Comparison of ENCODE assay signal across 1 cellular context in the genomic region with DNA sequence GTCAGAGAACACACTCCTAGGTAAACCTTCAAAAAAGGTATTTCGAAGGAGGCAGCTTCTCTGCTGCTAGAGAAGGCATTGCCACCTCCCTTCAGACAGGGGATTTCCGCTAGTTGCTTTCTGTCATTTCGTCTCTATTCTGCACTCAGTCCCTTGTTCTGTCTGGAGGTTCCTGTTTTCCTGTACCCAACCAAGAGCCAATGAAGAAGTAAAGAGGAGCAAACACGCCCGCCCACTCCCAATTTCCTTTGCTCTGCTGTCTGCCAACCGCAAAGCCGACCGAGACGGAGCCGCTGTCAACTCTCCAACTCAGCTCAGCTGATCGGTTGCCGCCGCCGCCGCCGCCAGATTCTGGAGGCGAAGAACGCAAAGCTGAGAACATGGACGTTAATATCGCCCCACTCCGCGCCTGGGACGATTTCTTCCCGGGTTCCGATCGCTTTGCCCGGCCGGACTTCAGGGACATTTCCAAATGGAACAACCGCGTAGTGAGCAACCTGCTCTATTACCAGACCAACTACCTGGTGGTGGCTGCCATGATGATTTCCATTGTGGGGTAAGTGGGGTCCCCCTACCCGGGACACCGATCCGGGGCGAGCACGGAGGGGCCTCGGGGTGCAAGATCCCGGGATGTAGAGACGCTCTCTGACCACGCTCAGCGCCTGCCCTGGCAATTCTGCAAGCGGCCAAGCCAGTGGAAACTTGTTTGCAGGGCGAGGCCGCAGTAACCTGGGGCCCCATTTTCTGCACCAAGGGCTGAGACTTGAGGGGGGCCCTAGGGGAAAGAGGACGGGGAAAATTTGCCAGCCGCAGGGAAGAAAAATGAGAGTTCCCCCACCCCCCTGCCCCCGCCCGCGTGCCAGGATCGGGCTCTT.
TF ChIP-seq lines count a peak whose summit lies in the region.

A gene with protein sequence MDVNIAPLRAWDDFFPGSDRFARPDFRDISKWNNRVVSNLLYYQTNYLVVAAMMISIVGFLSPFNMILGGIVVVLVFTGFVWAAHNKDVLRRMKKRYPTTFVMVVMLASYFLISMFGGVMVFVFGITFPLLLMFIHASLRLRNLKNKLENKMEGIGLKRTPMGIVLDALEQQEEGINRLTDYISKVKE (plus strand): TSS at position 270 of the 875 bp plus-strand sequence. CDS start 111 bp downstream, at position 381.

TF ChIP-seq in HepG2, 621 proteins besides CTCF, POLR2A, EP300 and RAD21 (continued from another document and continues in another):
- no peak for TF ChIP-seq SAFB2 (CRISPR knock-in tag; IDR thresholded peaks at IDR 0.05; ENCODE audit: borderline replicate concordance, low read depth)
- TF ChIP-seq ZNF780A (CRISPR knock-in tag; IDR thresholded peaks at IDR 0.05) = no peak
- TF ChIP-seq, protein P1, sequence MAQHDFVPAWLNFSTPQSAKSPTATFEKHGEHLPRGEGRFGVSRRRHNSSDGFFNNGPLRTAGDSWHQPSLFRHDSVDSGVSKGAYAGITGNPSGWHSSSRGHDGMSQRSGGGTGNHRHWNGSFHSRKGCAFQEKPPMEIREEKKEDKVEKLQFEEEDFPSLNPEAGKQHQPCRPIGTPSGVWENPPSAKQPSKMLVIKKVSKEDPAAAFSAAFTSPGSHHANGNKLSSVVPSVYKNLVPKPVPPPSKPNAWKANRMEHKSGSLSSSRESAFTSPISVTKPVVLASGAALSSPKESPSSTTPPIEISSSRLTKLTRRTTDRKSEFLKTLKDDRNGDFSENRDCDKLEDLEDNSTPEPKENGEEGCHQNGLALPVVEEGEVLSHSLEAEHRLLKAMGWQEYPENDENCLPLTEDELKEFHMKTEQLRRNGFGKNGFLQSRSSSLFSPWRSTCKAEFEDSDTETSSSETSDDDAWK (CRISPR knock-in tag; IDR thresholded peaks at IDR 0.05) = no peak
- TF ChIP-seq SPEN (CRISPR knock-in tag; IDR thresholded peaks at IDR 0.05; ENCODE audit: low read depth) = peak; percentile 65
- no peak for TF ChIP-seq ZSCAN22 (CRISPR knock-in tag; IDR thresholded peaks at IDR 0.05)
- no peak for TF ChIP-seq ZNF10 (CRISPR knock-in tag; IDR thresholded peaks at IDR 0.05; ENCODE audit: borderline replicate concordance, low read depth)
- TF ChIP-seq ZNF75D (CRISPR knock-in tag; IDR thresholded peaks at IDR 0.05; ENCODE audit: borderline replicate concordance) = no peak
- TF ChIP-seq, protein P2, sequence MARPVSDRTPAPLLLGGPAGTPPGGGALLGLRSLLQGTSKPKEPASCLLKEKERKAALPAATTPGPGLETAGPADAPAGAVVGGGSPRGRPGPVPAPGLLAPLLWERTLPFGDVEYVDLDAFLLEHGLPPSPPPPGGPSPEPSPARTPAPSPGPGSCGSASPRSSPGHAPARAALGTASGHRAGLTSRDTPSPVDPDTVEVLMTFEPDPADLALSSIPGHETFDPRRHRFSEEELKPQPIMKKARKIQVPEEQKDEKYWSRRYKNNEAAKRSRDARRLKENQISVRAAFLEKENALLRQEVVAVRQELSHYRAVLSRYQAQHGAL (CRISPR knock-in tag; IDR thresholded peaks at IDR 0.05; ENCODE audit: not compliant biosample characterization) = no peak
- TF ChIP-seq, protein P3, sequence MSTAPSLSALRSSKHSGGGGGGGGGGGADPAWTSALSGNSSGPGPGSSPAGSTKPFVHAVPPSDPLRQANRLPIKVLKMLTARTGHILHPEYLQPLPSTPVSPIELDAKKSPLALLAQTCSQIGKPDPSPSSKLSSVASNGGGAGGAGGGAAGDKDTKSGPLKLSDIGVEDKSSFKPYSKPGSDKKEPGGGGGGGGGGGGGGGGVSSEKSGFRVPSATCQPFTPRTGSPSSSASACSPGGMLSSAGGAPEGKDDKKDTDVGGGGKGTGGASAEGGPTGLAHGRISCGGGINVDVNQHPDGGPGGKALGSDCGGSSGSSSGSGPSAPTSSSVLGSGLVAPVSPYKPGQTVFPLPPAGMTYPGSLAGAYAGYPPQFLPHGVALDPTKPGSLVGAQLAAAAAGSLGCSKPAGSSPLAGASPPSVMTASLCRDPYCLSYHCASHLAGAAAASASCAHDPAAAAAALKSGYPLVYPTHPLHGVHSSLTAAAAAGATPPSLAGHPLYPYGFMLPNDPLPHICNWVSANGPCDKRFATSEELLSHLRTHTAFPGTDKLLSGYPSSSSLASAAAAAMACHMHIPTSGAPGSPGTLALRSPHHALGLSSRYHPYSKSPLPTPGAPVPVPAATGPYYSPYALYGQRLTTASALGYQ (CRISPR knock-in tag; IDR thresholded peaks at IDR 0.05) = no peak
- TF ChIP-seq, protein P4, sequence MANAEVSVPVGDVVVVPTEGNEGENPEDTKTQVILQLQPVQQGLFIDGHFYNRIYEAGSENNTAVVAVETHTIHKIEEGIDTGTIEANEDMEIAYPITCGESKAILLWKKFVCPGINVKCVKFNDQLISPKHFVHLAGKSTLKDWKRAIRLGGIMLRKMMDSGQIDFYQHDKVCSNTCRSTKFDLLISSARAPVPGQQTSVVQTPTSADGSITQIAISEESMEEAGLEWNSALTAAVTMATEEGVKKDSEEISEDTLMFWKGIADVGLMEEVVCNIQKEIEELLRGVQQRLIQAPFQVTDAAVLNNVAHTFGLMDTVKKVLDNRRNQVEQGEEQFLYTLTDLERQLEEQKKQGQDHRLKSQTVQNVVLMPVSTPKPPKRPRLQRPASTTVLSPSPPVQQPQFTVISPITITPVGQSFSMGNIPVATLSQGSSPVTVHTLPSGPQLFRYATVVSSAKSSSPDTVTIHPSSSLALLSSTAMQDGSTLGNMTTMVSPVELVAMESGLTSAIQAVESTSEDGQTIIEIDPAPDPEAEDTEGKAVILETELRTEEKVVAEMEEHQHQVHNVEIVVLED (CRISPR knock-in tag; IDR thresholded peaks at IDR 0.05; ENCODE audit: borderline replicate concordance) = no peak
- TF ChIP-seq ARNTL (CRISPR knock-in tag; IDR thresholded peaks at IDR 0.05) = no peak
- TF ChIP-seq ZNF616 (CRISPR knock-in tag; IDR thresholded peaks at IDR 0.05; ENCODE audit: low read depth) = no peak
- TF ChIP-seq ZNF12 (CRISPR knock-in tag; IDR thresholded peaks at IDR 0.05) = no peak
- no peak for TF ChIP-seq DPF2 (CRISPR knock-in tag; IDR thresholded peaks at IDR 0.05; ENCODE audit: borderline replicate concordance, low read depth)
- peak; percentile 61; the same call in 1 of the 2 replicates for TF ChIP-seq ZNF350 (CRISPR knock-in tag; IDR thresholded peaks at IDR 0.05; ENCODE audit: borderline replicate concordance, low read depth)
- TF ChIP-seq NFE2 (CRISPR knock-in tag; IDR thresholded peaks at IDR 0.05) = no peak
- TF ChIP-seq SNAI1 (CRISPR knock-in tag; IDR thresholded peaks at IDR 0.05; ENCODE audit: borderline replicate concordance) = no peak
- TF ChIP-seq ADNP (CRISPR knock-in tag; IDR thresholded peaks at IDR 0.05) = no peak
- no peak; the same call in 1 of the 2 replicates for TF ChIP-seq ZBTB20 (CRISPR knock-in tag; IDR thresholded peaks at IDR 0.05; ENCODE audit: borderline replicate concordance, low read depth)
- no peak for TF ChIP-seq CENPT (CRISPR knock-in tag; IDR thresholded peaks at IDR 0.05; ENCODE audit: low read depth)
- TF ChIP-seq, protein P5, sequence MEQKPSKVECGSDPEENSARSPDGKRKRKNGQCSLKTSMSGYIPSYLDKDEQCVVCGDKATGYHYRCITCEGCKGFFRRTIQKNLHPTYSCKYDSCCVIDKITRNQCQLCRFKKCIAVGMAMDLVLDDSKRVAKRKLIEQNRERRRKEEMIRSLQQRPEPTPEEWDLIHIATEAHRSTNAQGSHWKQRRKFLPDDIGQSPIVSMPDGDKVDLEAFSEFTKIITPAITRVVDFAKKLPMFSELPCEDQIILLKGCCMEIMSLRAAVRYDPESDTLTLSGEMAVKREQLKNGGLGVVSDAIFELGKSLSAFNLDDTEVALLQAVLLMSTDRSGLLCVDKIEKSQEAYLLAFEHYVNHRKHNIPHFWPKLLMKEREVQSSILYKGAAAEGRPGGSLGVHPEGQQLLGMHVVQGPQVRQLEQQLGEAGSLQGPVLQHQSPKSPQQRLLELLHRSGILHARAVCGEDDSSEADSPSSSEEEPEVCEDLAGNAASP (CRISPR knock-in tag; IDR thresholded peaks at IDR 0.05; ENCODE audit: borderline replicate concordance) = no peak
- no peak for TF ChIP-seq TAF15 (IDR thresholded peaks at IDR 0.05; ENCODE audit: low read depth, low read length, poor library complexity, severe bottlenecking)
- TF ChIP-seq ZBTB8A (CRISPR knock-in tag; IDR thresholded peaks at IDR 0.05; ENCODE audit: borderline replicate concordance, low read depth) = no peak
- TF ChIP-seq SRY (CRISPR knock-in tag; IDR thresholded peaks at IDR 0.05) = peak; percentile 30; the same call in 1 of the 2 replicates
- no peak for TF ChIP-seq MYNN (CRISPR knock-in tag; IDR thresholded peaks at IDR 0.05; ENCODE audit: low read depth)
- TF ChIP-seq NFIC (IDR thresholded peaks at IDR 0.05; ENCODE audit: low read length) = no peak
- TF ChIP-seq TOPORS (CRISPR knock-in tag; IDR thresholded peaks at IDR 0.05) = no peak
- TF ChIP-seq TEAD3 (CRISPR knock-in tag; optimal IDR thresholded peaks at IDR 0.05; ENCODE audit: borderline replicate concordance) = peak; percentile 40
- no peak for TF ChIP-seq ZNF547 (CRISPR knock-in tag; IDR thresholded peaks at IDR 0.05)
- no peak for TF ChIP-seq ATF1 (CRISPR knock-in tag; IDR thresholded peaks at IDR 0.05)
- TF ChIP-seq HNF4G (IDR thresholded peaks at IDR 0.05; ENCODE audit: borderline replicate concordance, low read depth, low read length) = no peak
- 0 out of 2 replicates have a peak, but pooled peaks have one; percentile 13 for TF ChIP-seq HNF4G (CRISPR knock-in tag; IDR thresholded peaks at IDR 0.05; ENCODE audit: borderline replicate concordance, low read depth)
- no peak for TF ChIP-seq WIZ (CRISPR knock-in tag; IDR thresholded peaks at IDR 0.05)
- TF ChIP-seq, protein P6, sequence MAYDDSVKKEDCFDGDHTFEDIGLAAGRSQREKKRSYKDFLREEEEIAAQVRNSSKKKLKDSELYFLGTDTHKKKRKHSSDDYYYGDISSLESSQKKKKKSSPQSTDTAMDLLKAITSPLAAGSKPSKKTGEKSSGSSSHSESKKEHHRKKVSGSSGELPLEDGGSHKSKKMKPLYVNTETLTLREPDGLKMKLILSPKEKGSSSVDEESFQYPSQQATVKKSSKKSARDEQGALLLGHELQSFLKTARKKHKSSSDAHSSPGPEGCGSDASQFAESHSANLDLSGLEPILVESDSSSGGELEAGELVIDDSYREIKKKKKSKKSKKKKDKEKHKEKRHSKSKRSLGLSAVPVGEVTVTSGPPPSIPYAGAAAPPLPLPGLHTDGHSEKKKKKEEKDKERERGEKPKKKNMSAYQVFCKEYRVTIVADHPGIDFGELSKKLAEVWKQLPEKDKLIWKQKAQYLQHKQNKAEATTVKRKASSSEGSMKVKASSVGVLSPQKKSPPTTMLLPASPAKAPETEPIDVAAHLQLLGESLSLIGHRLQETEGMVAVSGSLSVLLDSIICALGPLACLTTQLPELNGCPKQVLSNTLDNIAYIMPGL (CRISPR knock-in tag; IDR thresholded peaks at IDR 0.05; ENCODE audit: borderline replicate concordance in 1 of 2, low read depth in 1 of 2) = peak in 1 of 2 experiments; percentile 45; a peak in 1 of 4 replicates
- TF ChIP-seq ZNF772 (CRISPR knock-in tag; IDR thresholded peaks at IDR 0.05) = no peak
- TF ChIP-seq, protein P7, sequence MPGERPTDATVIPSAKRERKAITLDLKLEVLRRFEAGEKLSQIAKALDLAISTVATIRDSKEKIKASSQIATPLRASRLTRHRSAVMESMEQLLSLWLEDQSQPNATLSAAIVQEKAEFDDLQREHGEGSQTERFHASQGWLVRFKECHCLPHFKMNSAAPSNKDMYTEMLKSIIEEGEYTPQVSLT (CRISPR knock-in tag; IDR thresholded peaks at IDR 0.05; ENCODE audit: borderline replicate concordance, low read depth) = no peak
- TF ChIP-seq ZNF674 (CRISPR knock-in tag; IDR thresholded peaks at IDR 0.05; ENCODE audit: low read depth) = no peak
- TF ChIP-seq PCBP1 (IDR thresholded peaks at IDR 0.05; ENCODE audit: borderline replicate concordance, low read depth, low read length) = no peak
- TF ChIP-seq, protein P8, sequence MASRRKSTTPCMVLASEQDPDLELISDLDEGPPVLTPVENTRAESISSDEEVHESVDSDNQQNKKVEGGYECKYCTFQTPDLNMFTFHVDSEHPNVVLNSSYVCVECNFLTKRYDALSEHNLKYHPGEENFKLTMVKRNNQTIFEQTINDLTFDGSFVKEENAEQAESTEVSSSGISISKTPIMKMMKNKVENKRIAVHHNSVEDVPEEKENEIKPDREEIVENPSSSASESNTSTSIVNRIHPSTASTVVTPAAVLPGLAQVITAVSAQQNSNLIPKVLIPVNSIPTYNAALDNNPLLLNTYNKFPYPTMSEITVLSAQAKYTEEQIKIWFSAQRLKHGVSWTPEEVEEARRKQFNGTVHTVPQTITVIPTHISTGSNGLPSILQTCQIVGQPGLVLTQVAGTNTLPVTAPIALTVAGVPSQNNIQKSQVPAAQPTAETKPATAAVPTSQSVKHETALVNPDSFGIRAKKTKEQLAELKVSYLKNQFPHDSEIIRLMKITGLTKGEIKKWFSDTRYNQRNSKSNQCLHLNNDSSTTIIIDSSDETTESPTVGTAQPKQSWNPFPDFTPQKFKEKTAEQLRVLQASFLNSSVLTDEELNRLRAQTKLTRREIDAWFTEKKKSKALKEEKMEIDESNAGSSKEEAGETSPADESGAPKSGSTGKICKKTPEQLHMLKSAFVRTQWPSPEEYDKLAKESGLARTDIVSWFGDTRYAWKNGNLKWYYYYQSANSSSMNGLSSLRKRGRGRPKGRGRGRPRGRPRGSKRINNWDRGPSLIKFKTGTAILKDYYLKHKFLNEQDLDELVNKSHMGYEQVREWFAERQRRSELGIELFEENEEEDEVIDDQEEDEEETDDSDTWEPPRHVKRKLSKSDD (CRISPR knock-in tag; IDR thresholded peaks at IDR 0.05; ENCODE audit: low read depth) = no peak
- TF ChIP-seq, protein P9, sequence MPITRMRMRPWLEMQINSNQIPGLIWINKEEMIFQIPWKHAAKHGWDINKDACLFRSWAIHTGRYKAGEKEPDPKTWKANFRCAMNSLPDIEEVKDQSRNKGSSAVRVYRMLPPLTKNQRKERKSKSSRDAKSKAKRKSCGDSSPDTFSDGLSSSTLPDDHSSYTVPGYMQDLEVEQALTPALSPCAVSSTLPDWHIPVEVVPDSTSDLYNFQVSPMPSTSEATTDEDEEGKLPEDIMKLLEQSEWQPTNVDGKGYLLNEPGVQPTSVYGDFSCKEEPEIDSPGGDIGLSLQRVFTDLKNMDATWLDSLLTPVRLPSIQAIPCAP (CRISPR knock-in tag; IDR thresholded peaks at IDR 0.05; ENCODE audit: low read depth) = no peak
- TF ChIP-seq TP53 (CRISPR knock-in tag; conservative IDR thresholded peaks at IDR 0.05) = no peak
- TF ChIP-seq SKI (IDR thresholded peaks at IDR 0.05; ENCODE audit: partially characterized antibody) = peak; percentile 14
- 0 out of 2 replicates have a peak, but pooled peaks have one; percentile 39 for TF ChIP-seq ELF3 (CRISPR knock-in tag; IDR thresholded peaks at IDR 0.05)
- TF ChIP-seq, protein P10, sequence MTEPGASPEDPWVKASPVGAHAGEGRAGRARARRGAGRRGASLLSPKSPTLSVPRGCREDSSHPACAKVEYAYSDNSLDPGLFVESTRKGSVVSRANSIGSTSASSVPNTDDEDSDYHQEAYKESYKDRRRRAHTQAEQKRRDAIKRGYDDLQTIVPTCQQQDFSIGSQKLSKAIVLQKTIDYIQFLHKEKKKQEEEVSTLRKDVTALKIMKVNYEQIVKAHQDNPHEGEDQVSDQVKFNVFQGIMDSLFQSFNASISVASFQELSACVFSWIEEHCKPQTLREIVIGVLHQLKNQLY (CRISPR knock-in tag; IDR thresholded peaks at IDR 0.05) = no peak
- TF ChIP-seq THYN1 (CRISPR knock-in tag; IDR thresholded peaks at IDR 0.05; ENCODE audit: borderline replicate concordance, low read depth) = no peak
- TF ChIP-seq, protein P11, sequence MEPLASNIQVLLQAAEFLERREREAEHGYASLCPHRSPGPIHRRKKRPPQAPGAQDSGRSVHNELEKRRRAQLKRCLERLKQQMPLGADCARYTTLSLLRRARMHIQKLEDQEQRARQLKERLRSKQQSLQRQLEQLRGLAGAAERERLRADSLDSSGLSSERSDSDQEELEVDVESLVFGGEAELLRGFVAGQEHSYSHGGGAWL (CRISPR knock-in tag; IDR thresholded peaks at IDR 0.05) = no peak
- no peak; the same call in 1 of the 2 replicates for TF ChIP-seq SMAD3 (CRISPR knock-in tag; IDR thresholded peaks at IDR 0.05)
- peak; percentile 37; the same call in 1 of the 2 replicates for TF ChIP-seq ERF (CRISPR knock-in tag; IDR thresholded peaks at IDR 0.05)
